1 cellular context compared by ENCODE assay signal in genomic region chr18:21600526-21601410, GRCh38.
TF ChIP-seq lines count a peak whose summit lies in the region.

Gene ESCO1 (minus strand): TSS chr18:21600704. CDS start chr18:21574843, 25,861 bp downstream.

TF ChIP-seq in HepG2, 621 proteins besides CTCF, POLR2A, EP300 and RAD21 (continued from another document and continues in another):
- peak; percentile 37 for TF ChIP-seq TBL1XR1 (IDR thresholded peaks at IDR 0.05; ENCODE audit: borderline replicate concordance, low read length, partially characterized antibody)
- TF ChIP-seq ZMYM2 (CRISPR knock-in tag; IDR thresholded peaks at IDR 0.05): peak; percentile 92
- TF ChIP-seq ZNF430 (CRISPR knock-in tag; IDR thresholded peaks at IDR 0.05): peak; percentile 96
- TF ChIP-seq ZNF101 (CRISPR knock-in tag; IDR thresholded peaks at IDR 0.05; ENCODE audit: borderline replicate concordance, low read depth): no peak
- TF ChIP-seq ZNF687 (CRISPR knock-in tag; IDR thresholded peaks at IDR 0.05): peak; percentile 98
- peak; percentile 96 for TF ChIP-seq TFAP4 (IDR thresholded peaks at IDR 0.05; ENCODE audit: borderline replicate concordance, low read depth)
- 0 out of 2 replicates have a peak, but pooled peaks have one; percentile 77 for TF ChIP-seq PAX8 (CRISPR knock-in tag; IDR thresholded peaks at IDR 0.05; ENCODE audit: borderline replicate concordance)
- TF ChIP-seq PRMT3 (CRISPR knock-in tag; IDR thresholded peaks at IDR 0.05; ENCODE audit: borderline replicate concordance, low read depth): peak; percentile 97; the same call in 1 of the 2 replicates
- TF ChIP-seq ISX (CRISPR knock-in tag; conservative IDR thresholded peaks at IDR 0.05): 0 out of 2 replicates have a peak, but pooled peaks have one; percentile 25
- peak; percentile 79 for TF ChIP-seq ELF3 (CRISPR knock-in tag; IDR thresholded peaks at IDR 0.05)
- peak; percentile 56; the same call in 1 of the 2 replicates for TF ChIP-seq SMAD3 (CRISPR knock-in tag; IDR thresholded peaks at IDR 0.05)
- TF ChIP-seq POLR2AphosphoS5 (IDR thresholded peaks at IDR 0.05; ENCODE audit: low read depth, low read length): peak; percentile 78
- 0 out of 2 replicates have a peak, but pooled peaks have one; percentile 3 for TF ChIP-seq ZNF83 (CRISPR knock-in tag; IDR thresholded peaks at IDR 0.05; ENCODE audit: borderline replicate concordance)
- peak; percentile 90 for TF ChIP-seq ZBTB20 (CRISPR knock-in tag; IDR thresholded peaks at IDR 0.05; ENCODE audit: borderline replicate concordance, low read depth)
- no peak; the same call in 1 of the 2 replicates for TF ChIP-seq ZNF550 (CRISPR knock-in tag; IDR thresholded peaks at IDR 0.05; ENCODE audit: borderline replicate concordance)
- peak; percentile 78 for TF ChIP-seq MXD4 (CRISPR knock-in tag; IDR thresholded peaks at IDR 0.05)
- TF ChIP-seq NR3C1 (CRISPR knock-in tag; IDR thresholded peaks at IDR 0.05): no peak
- TF ChIP-seq AHR (CRISPR knock-in tag; IDR thresholded peaks at IDR 0.05): no peak
- TF ChIP-seq ZNF138 (CRISPR knock-in tag; IDR thresholded peaks at IDR 0.05; ENCODE audit: low read depth): no peak
- peak; percentile 84; the same call in 1 of the 2 replicates for TF ChIP-seq ARID5B (CRISPR knock-in tag; IDR thresholded peaks at IDR 0.05)
- TF ChIP-seq GPN1 (CRISPR knock-in tag; IDR thresholded peaks at IDR 0.05; ENCODE audit: borderline replicate concordance): no peak
- TF ChIP-seq SMAD9 (CRISPR knock-in tag; IDR thresholded peaks at IDR 0.05): no peak; the same call in 1 of the 2 replicates
- TF ChIP-seq ZFP90 (CRISPR knock-in tag; IDR thresholded peaks at IDR 0.05; ENCODE audit: borderline replicate concordance): no peak
- peak; percentile 94; the same call in 1 of the 2 replicates for TF ChIP-seq ZNF256 (CRISPR knock-in tag; conservative IDR thresholded peaks at IDR 0.05)
- TF ChIP-seq ZNF552 (CRISPR knock-in tag; IDR thresholded peaks at IDR 0.05; ENCODE audit: borderline replicate concordance): peak; percentile 91
- peak; percentile 58; the same call in 1 of the 2 replicates for TF ChIP-seq SIX1 (CRISPR knock-in tag; IDR thresholded peaks at IDR 0.05; ENCODE audit: borderline replicate concordance)
- TF ChIP-seq SPEN (CRISPR knock-in tag; IDR thresholded peaks at IDR 0.05; ENCODE audit: low read depth): peak; percentile 96
- no peak; the same call in 1 of the 2 replicates for TF ChIP-seq KLF13 (CRISPR knock-in tag; IDR thresholded peaks at IDR 0.05)
- peak; percentile 95 for TF ChIP-seq ETV5 (CRISPR knock-in tag; IDR thresholded peaks at IDR 0.05; ENCODE audit: borderline replicate concordance)
- TF ChIP-seq ZNF709 (CRISPR knock-in tag; IDR thresholded peaks at IDR 0.05): peak; percentile 94
- TF ChIP-seq SIN3B (IDR thresholded peaks at IDR 0.05; ENCODE audit: low read length): no peak
- TF ChIP-seq THAP8 (CRISPR knock-in tag; IDR thresholded peaks at IDR 0.05; ENCODE audit: borderline replicate concordance): peak; percentile 50; the same call in 1 of the 2 replicates
- peak; percentile 96; the same call in 1 of the 2 replicates for TF ChIP-seq MTA1 (CRISPR knock-in tag; IDR thresholded peaks at IDR 0.05; ENCODE audit: borderline replicate concordance)
- no peak for TF ChIP-seq JUNB (CRISPR knock-in tag; IDR thresholded peaks at IDR 0.05; ENCODE audit: borderline replicate concordance)
- TF ChIP-seq NONO (IDR thresholded peaks at IDR 0.05): no peak
- TF ChIP-seq NONO (CRISPR knock-in tag; conservative IDR thresholded peaks at IDR 0.05): peak; percentile 98
- TF ChIP-seq NR2F6 (IDR thresholded peaks at IDR 0.05): no peak
- TF ChIP-seq NR2F6 (CRISPR knock-in tag; IDR thresholded peaks at IDR 0.05): peak; percentile 64; the same call in 1 of the 2 replicates
- TF ChIP-seq ZNF44 (CRISPR knock-in tag; IDR thresholded peaks at IDR 0.05): no peak
- TF ChIP-seq SCMH1 (CRISPR knock-in tag; IDR thresholded peaks at IDR 0.05; ENCODE audit: borderline replicate concordance): no peak
- TF ChIP-seq ZNF644 (CRISPR knock-in tag; IDR thresholded peaks at IDR 0.05; ENCODE audit: low read depth): peak; percentile 54; the same call in 1 of the 2 replicates
- TF ChIP-seq SRSF4 (IDR thresholded peaks at IDR 0.05; ENCODE audit: low read depth, low read length, poor library complexity, severe bottlenecking): no peak
- TF ChIP-seq SATB2 (CRISPR knock-in tag; IDR thresholded peaks at IDR 0.05): no peak
- no peak; the same call in 1 of the 2 replicates for TF ChIP-seq ZSCAN29 (CRISPR knock-in tag; conservative IDR thresholded peaks at IDR 0.05)
- TF ChIP-seq ZNF574 (CRISPR knock-in tag; IDR thresholded peaks at IDR 0.05): peak; percentile 96
- no peak for TF ChIP-seq ZNF207 (IDR thresholded peaks at IDR 0.05; ENCODE audit: borderline replicate concordance)
- TF ChIP-seq SOX6 (IDR thresholded peaks at IDR 0.05): no peak
- peak; percentile 90 for TF ChIP-seq SOX6 (CRISPR knock-in tag; IDR thresholded peaks at IDR 0.05)
- peak; percentile 86 for TF ChIP-seq ZNF747 (CRISPR knock-in tag; IDR thresholded peaks at IDR 0.05; ENCODE audit: borderline replicate concordance)
- peak; percentile 89 for TF ChIP-seq SAP130 (CRISPR knock-in tag; IDR thresholded peaks at IDR 0.05; ENCODE audit: low read depth)
- no peak for TF ChIP-seq PRPF4 (IDR thresholded peaks at IDR 0.05; ENCODE audit: low read depth, low read length, poor library complexity, severe bottlenecking)
- TF ChIP-seq ZNF740 (CRISPR knock-in tag; IDR thresholded peaks at IDR 0.05): no peak
- no peak; the same call in 1 of the 2 replicates for TF ChIP-seq TERF1 (CRISPR knock-in tag; IDR thresholded peaks at IDR 0.05)
- peak; percentile 93 for TF ChIP-seq ZNF614 (CRISPR knock-in tag; IDR thresholded peaks at IDR 0.05; ENCODE audit: borderline replicate concordance)
- TF ChIP-seq DRAP1 (CRISPR knock-in tag; IDR thresholded peaks at IDR 0.05): peak; percentile 72
- peak; percentile 100 for TF ChIP-seq CEBPB (IDR thresholded peaks at IDR 0.05; ENCODE audit: borderline replicate concordance, low read depth, low read length)
- 0 out of 2 replicates have a peak, but pooled peaks have one; percentile 42 for TF ChIP-seq ZSCAN12 (CRISPR knock-in tag; IDR thresholded peaks at IDR 0.05)
- TF ChIP-seq CREB3 (CRISPR knock-in tag; IDR thresholded peaks at IDR 0.05): 0 out of 2 replicates have a peak, but pooled peaks have one; percentile 30
